ENCODE assay signal across 1 cellular context in genomic region chr9:73009649-73010288, GRCh38.
TF ChIP-seq lines count a peak whose summit lies in the region.

No MANE protein-coding gene starts in this region.

TF ChIP-seq in K562, 482 proteins besides CTCF, POLR2A, EP300 and RAD21 (continued from another document and continues in another):
- TF ChIP-seq THRAP3 (IDR thresholded peaks at IDR 0.05; ENCODE audit: borderline replicate concordance): no peak
- no peak for TF ChIP-seq FOXP1 (CRISPR knock-in tag; IDR thresholded peaks at IDR 0.05)
- TF ChIP-seq TAL1 (IDR thresholded peaks at IDR 0.05): peak; percentile 79
- no peak for TF ChIP-seq ZNF699 (CRISPR knock-in tag; IDR thresholded peaks at IDR 0.05; ENCODE audit: insufficient replicate concordance)
- no peak for TF ChIP-seq SLC30A9 (CRISPR knock-in tag; IDR thresholded peaks at IDR 0.05)
- TF ChIP-seq TFAM (CRISPR knock-in tag; conservative IDR thresholded peaks at IDR 0.05): no peak
- TF ChIP-seq PPARD (CRISPR knock-in tag; IDR thresholded peaks at IDR 0.05): no peak
- no peak for TF ChIP-seq RHOXF2B (CRISPR knock-in tag; conservative IDR thresholded peaks at IDR 0.05)
- TF ChIP-seq ZNF644 (tag; IDR thresholded peaks at IDR 0.05; ENCODE audit: low read depth): no peak
- TF ChIP-seq SMARCA4 (IDR thresholded peaks at IDR 0.05): peak; percentile 60; the same call in 1 of the 2 replicates
- TF ChIP-seq TAF9B (IDR thresholded peaks at IDR 0.05; ENCODE audit: partially characterized antibody): no peak
- TF ChIP-seq PTRF (tag; IDR thresholded peaks at IDR 0.05): no peak
- TF ChIP-seq MAFG (tag; conservative IDR thresholded peaks at IDR 0.05): no peak
- TF ChIP-seq, protein P1, sequence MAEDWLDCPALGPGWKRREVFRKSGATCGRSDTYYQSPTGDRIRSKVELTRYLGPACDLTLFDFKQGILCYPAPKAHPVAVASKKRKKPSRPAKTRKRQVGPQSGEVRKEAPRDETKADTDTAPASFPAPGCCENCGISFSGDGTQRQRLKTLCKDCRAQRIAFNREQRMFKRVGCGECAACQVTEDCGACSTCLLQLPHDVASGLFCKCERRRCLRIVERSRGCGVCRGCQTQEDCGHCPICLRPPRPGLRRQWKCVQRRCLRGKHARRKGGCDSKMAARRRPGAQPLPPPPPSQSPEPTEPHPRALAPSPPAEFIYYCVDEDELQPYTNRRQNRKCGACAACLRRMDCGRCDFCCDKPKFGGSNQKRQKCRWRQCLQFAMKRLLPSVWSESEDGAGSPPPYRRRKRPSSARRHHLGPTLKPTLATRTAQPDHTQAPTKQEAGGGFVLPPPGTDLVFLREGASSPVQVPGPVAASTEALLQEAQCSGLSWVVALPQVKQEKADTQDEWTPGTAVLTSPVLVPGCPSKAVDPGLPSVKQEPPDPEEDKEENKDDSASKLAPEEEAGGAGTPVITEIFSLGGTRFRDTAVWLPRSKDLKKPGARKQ (CRISPR knock-in tag; IDR thresholded peaks at IDR 0.05): no peak
- no peak for TF ChIP-seq RBM15 (IDR thresholded peaks at IDR 0.05; ENCODE audit: insufficient read depth, low read length)
- no peak for TF ChIP-seq U2AF2 (optimal IDR thresholded peaks at IDR 0.05; ENCODE audit: low read depth, low read length)
- no peak for TF ChIP-seq UBTF (IDR thresholded peaks at IDR 0.05; ENCODE audit: borderline replicate concordance in 1 of 2, low read depth in 2 of 2, low read length in 2 of 2)
- TF ChIP-seq RBM39 (optimal IDR thresholded peaks at IDR 0.05; ENCODE audit: low read depth, low read length): no peak
- TF ChIP-seq, protein P2, sequence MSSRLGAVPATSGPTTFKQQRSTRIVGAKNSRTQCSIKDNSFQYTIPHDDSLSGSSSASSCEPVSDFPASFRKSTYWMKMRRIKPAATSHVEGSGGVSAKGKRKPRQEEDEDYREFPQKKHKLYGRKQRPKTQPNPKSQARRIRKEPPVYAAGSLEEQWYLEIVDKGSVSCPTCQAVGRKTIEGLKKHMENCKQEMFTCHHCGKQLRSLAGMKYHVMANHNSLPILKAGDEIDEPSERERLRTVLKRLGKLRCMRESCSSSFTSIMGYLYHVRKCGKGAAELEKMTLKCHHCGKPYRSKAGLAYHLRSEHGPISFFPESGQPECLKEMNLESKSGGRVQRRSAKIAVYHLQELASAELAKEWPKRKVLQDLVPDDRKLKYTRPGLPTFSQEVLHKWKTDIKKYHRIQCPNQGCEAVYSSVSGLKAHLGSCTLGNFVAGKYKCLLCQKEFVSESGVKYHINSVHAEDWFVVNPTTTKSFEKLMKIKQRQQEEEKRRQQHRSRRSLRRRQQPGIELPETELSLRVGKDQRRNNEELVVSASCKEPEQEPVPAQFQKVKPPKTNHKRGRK (tag; IDR thresholded peaks at IDR 0.05): no peak
- TF ChIP-seq POLR2H (tag; IDR thresholded peaks at IDR 0.05; ENCODE audit: low read depth): no peak
- no peak for TF ChIP-seq PRPF4 (IDR thresholded peaks at IDR 0.05; ENCODE audit: insufficient read depth, low read depth, low read length, poor library complexity, severe bottlenecking)
- TF ChIP-seq NFE2L1 (tag; IDR thresholded peaks at IDR 0.05; ENCODE audit: borderline replicate concordance, low read depth): no peak
- TF ChIP-seq SMARCE1 (IDR thresholded peaks at IDR 0.05): no peak
- TF ChIP-seq IRF1 (CRISPR knock-in tag; IDR thresholded peaks at IDR 0.05; ENCODE audit: borderline replicate concordance): no peak
- no peak for TF ChIP-seq SAFB2 (IDR thresholded peaks at IDR 0.05; ENCODE audit: borderline replicate concordance, low read depth, low read length, severe bottlenecking)
- no peak for TF ChIP-seq NFYB (IDR thresholded peaks at IDR 0.05; ENCODE audit: extremely low read depth, insufficient read length)
- no peak for TF ChIP-seq ZNF830 (CRISPR knock-in tag; IDR thresholded peaks at IDR 0.05)
- TF ChIP-seq MECOM (CRISPR knock-in tag; IDR thresholded peaks at IDR 0.05): no peak
- no peak for TF ChIP-seq GTF2A2 (tag; IDR thresholded peaks at IDR 0.05)
- no peak for TF ChIP-seq ZNF586 (CRISPR knock-in tag; conservative IDR thresholded peaks at IDR 0.05)
- TF ChIP-seq KAT7 (CRISPR knock-in tag; IDR thresholded peaks at IDR 0.05; ENCODE audit: borderline replicate concordance): no peak
- no peak for TF ChIP-seq HBP1 (CRISPR knock-in tag; IDR thresholded peaks at IDR 0.05)
- TF ChIP-seq ZNF274 (IDR thresholded peaks at IDR 0.05; ENCODE audit: borderline replicate concordance, low read depth, low read length): no peak
- no peak for TF ChIP-seq LARP7 (IDR thresholded peaks at IDR 0.05)
- TF ChIP-seq HDGF (IDR thresholded peaks at IDR 0.05): no peak
- TF ChIP-seq ZEB2 (IDR thresholded peaks at IDR 0.05): no peak
- no peak for TF ChIP-seq ILF3 (IDR thresholded peaks at IDR 0.05; ENCODE audit: borderline replicate concordance)
- TF ChIP-seq, protein P3, sequence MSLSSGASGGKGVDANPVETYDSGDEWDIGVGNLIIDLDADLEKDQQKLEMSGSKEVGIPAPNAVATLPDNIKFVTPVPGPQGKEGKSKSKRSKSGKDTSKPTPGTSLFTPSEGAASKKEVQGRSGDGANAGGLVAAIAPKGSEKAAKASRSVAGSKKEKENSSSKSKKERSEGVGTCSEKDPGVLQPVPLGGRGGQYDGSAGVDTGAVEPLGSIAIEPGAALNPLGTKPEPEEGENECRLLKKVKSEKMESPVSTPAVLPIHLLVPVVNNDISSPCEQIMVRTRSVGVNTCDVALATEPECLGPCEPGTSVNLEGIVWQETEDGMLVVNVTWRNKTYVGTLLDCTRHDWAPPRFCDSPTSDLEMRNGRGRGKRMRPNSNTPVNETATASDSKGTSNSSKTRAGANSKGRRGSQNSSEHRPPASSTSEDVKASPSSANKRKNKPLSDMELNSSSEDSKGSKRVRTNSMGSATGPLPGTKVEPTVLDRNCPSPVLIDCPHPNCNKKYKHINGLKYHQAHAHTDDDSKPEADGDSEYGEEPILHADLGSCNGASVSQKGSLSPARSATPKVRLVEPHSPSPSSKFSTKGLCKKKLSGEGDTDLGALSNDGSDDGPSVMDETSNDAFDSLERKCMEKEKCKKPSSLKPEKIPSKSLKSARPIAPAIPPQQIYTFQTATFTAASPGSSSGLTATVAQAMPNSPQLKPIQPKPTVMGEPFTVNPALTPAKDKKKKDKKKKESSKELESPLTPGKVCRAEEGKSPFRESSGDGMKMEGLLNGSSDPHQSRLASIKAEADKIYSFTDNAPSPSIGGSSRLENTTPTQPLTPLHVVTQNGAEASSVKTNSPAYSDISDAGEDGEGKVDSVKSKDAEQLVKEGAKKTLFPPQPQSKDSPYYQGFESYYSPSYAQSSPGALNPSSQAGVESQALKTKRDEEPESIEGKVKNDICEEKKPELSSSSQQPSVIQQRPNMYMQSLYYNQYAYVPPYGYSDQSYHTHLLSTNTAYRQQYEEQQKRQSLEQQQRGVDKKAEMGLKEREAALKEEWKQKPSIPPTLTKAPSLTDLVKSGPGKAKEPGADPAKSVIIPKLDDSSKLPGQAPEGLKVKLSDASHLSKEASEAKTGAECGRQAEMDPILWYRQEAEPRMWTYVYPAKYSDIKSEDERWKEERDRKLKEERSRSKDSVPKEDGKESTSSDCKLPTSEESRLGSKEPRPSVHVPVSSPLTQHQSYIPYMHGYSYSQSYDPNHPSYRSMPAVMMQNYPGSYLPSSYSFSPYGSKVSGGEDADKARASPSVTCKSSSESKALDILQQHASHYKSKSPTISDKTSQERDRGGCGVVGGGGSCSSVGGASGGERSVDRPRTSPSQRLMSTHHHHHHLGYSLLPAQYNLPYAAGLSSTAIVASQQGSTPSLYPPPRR (CRISPR knock-in tag; IDR thresholded peaks at IDR 0.05; ENCODE audit: borderline replicate concordance): no peak
- TF ChIP-seq ZNF717 (CRISPR knock-in tag; IDR thresholded peaks at IDR 0.05): no peak
- no peak for TF ChIP-seq ZNF668 (CRISPR knock-in tag; IDR thresholded peaks at IDR 0.05)
- no peak for TF ChIP-seq RBM34 (IDR thresholded peaks at IDR 0.05; ENCODE audit: borderline replicate concordance, insufficient read depth, low read length)
- no peak for TF ChIP-seq RUNX1 (IDR thresholded peaks at IDR 0.05; ENCODE audit: low read depth)
- TF ChIP-seq, protein P4, sequence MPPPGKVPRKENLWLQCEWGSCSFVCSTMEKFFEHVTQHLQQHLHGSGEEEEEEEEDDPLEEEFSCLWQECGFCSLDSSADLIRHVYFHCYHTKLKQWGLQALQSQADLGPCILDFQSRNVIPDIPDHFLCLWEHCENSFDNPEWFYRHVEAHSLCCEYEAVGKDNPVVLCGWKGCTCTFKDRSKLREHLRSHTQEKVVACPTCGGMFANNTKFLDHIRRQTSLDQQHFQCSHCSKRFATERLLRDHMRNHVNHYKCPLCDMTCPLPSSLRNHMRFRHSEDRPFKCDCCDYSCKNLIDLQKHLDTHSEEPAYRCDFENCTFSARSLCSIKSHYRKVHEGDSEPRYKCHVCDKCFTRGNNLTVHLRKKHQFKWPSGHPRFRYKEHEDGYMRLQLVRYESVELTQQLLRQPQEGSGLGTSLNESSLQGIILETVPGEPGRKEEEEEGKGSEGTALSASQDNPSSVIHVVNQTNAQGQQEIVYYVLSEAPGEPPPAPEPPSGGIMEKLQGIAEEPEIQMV (tag; conservative IDR thresholded peaks at IDR 0.05; ENCODE audit: low read depth): no peak
- TF ChIP-seq ZNF76 (CRISPR knock-in tag; IDR thresholded peaks at IDR 0.05; ENCODE audit: borderline replicate concordance): no peak
- no peak for TF ChIP-seq RBM22 (IDR thresholded peaks at IDR 0.05; ENCODE audit: low read depth, low read length, poor library complexity, severe bottlenecking)
- TF ChIP-seq ZNF311 (CRISPR knock-in tag; IDR thresholded peaks at IDR 0.05): no peak
- no peak for TF ChIP-seq RFX1 (IDR thresholded peaks at IDR 0.05)
- no peak for TF ChIP-seq ZC3H4 (CRISPR knock-in tag; IDR thresholded peaks at IDR 0.05; ENCODE audit: borderline replicate concordance)
- no peak for TF ChIP-seq NELFE (IDR thresholded peaks at IDR 0.05; ENCODE audit: insufficient read depth, insufficient read length)
- TF ChIP-seq MBD2 (IDR thresholded peaks at IDR 0.05; ENCODE audit: borderline replicate concordance, low read depth): no peak
- no peak for TF ChIP-seq ZFP30 (CRISPR knock-in tag; IDR thresholded peaks at IDR 0.05; ENCODE audit: borderline replicate concordance)
- peak; percentile 92 for TF ChIP-seq TEAD4 (IDR thresholded peaks at IDR 0.05; ENCODE audit: low read length)
- no peak for TF ChIP-seq TEAD4 (CRISPR knock-in tag; IDR thresholded peaks at IDR 0.05; ENCODE audit: borderline replicate concordance)
- TF ChIP-seq RCOR1 (IDR thresholded peaks at IDR 0.05; ENCODE audit: borderline replicate concordance in 1 of 2, low read depth in 2 of 2, low read length in 2 of 2): 0 out of 4 replicates have a peak, but pooled peaks of 1 of the 2 experiments have one; percentile 28
- TF ChIP-seq, protein P5, sequence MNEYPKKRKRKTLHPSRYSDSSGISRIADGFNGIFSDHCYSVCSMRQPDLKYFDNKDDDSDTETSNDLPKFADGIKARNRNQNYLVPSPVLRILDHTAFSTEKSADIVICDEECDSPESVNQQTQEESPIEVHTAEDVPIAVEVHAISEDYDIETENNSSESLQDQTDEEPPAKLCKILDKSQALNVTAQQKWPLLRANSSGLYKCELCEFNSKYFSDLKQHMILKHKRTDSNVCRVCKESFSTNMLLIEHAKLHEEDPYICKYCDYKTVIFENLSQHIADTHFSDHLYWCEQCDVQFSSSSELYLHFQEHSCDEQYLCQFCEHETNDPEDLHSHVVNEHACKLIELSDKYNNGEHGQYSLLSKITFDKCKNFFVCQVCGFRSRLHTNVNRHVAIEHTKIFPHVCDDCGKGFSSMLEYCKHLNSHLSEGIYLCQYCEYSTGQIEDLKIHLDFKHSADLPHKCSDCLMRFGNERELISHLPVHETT (CRISPR knock-in tag; conservative IDR thresholded peaks at IDR 0.05 in 1 of 2, IDR thresholded peaks at IDR 0.05 in 1 of 2): no peak
- TF ChIP-seq NEUROD1 (IDR thresholded peaks at IDR 0.05; ENCODE audit: borderline replicate concordance, low read depth, low read length, partially characterized antibody): no peak
- peak; percentile 64 for TF ChIP-seq NCOR1 (IDR thresholded peaks at IDR 0.05)
- no peak for TF ChIP-seq PYGO2 (tag; IDR thresholded peaks at IDR 0.05)
- no peak for TF ChIP-seq ZNF3 (CRISPR knock-in tag; IDR thresholded peaks at IDR 0.05)
- TF ChIP-seq E2F4 (CRISPR knock-in tag; IDR thresholded peaks at IDR 0.05; ENCODE audit: low read depth): no peak
